In the genomic region with DNA sequence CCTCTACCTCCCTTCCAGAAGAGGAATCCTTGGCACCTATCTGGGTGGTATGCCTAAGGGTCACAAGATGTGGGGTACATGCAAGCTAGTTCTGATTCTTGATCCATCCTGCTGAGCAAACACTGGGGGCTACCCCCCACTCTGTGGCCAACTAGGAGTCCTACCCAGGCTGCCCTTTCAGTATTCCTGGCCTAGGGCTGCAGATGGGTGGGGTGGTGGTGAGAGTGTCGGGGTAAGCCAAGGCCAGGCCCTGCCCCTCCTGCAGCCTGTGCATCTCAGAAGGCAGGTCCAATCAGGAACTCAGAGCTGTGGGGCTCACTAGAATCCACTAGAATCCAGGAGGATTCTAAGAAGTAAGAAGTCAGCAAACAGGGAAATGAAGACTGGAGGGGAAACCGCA, we compare ENCODE assay signal across 23 cellular contexts. TPM values are rescaled to one million over a fixed set of nuclear protein-coding genes. Genes with fewer than 3 reads are reported as not detected.
A peak's percentile ranks its signal among the peaks of the same experiment; 100 is the strongest.
DNase-seq lines count a peak whose midpoint lies in the region; ATAC-seq and TF ChIP-seq lines count a peak whose summit lies in the region.
"Had no signal": no experiment of that assay in that cellular context is flagged by ENCODE, and none has a peak within 500 bp of the region (broad histone marks: within the 10 kb centered on the region; RNA-seq: fewer than 3 reads in every experiment).

No MANE protein-coding gene starts in this region.

- DNase-seq in CD4-positive, CD25-positive, alpha-beta regulatory T cell: no peak
- DNase-seq in Calu3 (no peak), superior temporal gyrus (ENCODE audit: extremely low spot score) (no peak)
- no peak for DNase-seq in effector memory CD8-positive, alpha-beta T cell
- DNase-seq: activated CD4-positive, CD25-positive, alpha-beta regulatory T cell treated with anti-CD3 and anti-CD28 coated beads, Interleukin-2, amount 50 U/mL, for 72 hours; activated effector memory CD4-positive, alpha-beta T cell treated with Interleukin-2 at 50 U/mL for 16 hours; EL; foreskin melanocyte; NCI-H2081 treated with DMSO at 0.1 percent for 48 hours; NCI-H510A; NK-92 treated with Interleukin-12 subunit alpha and Interleukin-12 subunit beta, amount 100 ng/mL, for 24 hours; occipital lobe; Peyer's patch; right cardiac atrium; stimulated activated CD4-positive, alpha-beta T cell treated with anti-CD3 and anti-CD28 coated beads, Interleukin-15, amount 100 ng/mL, for 24 hours; T1000 had no signal

- no peak for ATAC-seq in CD4-positive, CD25-positive, alpha-beta regulatory T cell (ENCODE audit: low read depth in 2 of 2)
- no peak for ATAC-seq in effector memory CD8-positive, alpha-beta T cell (replicated peaks)
- no peak for ATAC-seq in HG02571 (IDR thresholded peaks at IDR 0.05; ENCODE audit: unreplicated experiment)
- no peak for ATAC-seq in GM21360 (IDR thresholded peaks at IDR 0.05; ENCODE audit: unreplicated experiment)
- ATAC-seq: right cardiac atrium had no signal

- intact Hi-C loops in Calu3 (cut with micrococcal nuclease; ENCODE audit: unreplicated experiment): no loop called here

- CTCF ChIA-PET in Calu3 (lab: Charles Lee): no interaction called here

- H3K27me3 Mint-ChIP-seq in CD4-positive, CD25-positive, alpha-beta regulatory T cell: peaks cover 12% of the 10 kb centered on the region
- H3K27me3 Mint-ChIP-seq in Calu3 (ENCODE audit: unreplicated experiment): no peaks in the 10 kb centered on the region
- no peaks in the 10 kb centered on the region for H3K27me3 Mint-ChIP-seq in effector memory CD8-positive, alpha-beta T cell

- no peaks in the 10 kb centered on the region for H3K36me3 ChIP-seq in CD4-positive, CD25-positive, alpha-beta regulatory T cell (ENCODE audit: control insufficient read depth, insufficient read depth, low read length)

- H3K27ac ChIP-seq in CD4-positive, CD25-positive, alpha-beta regulatory T cell (ENCODE audit: insufficient read depth, low read length, poor library complexity, severe bottlenecking): peak overlapping the region; percentile 10
- peak overlapping the region in 12 of 21 experiments; percentile 22 to 93 (median 85) for H3K27ac ChIP-seq in skin epidermis
- H3K27ac ChIP-seq: adrenal gland had no signal

- H3K4me3 Mint-ChIP-seq in CD4-positive, CD25-positive, alpha-beta regulatory T cell: peak overlapping the region; percentile 9 to 59 (median 45)
- H3K4me3 Mint-ChIP-seq in Calu3 (ENCODE audit: low read depth, unreplicated experiment): no peak overlapping the region
- peak overlapping the region in 1 of 2 donors; percentile 44 for H3K4me3 Mint-ChIP-seq in effector memory CD8-positive, alpha-beta T cell

- peaks cover under 1% of the 10 kb centered on the region for H3K27me3 ChIP-seq in CD4-positive, CD25-positive, alpha-beta regulatory T cell (ENCODE audit: control insufficient read depth, insufficient read depth, low read length)
- H3K27me3 ChIP-seq: adrenal gland, hepatocyte, Peyer's patch had no signal

- H3K9me3 Mint-ChIP-seq in CD4-positive, CD25-positive, alpha-beta regulatory T cell: no peaks in the 10 kb centered on the region
- H3K9me3 Mint-ChIP-seq in Calu3 (ENCODE audit: low read depth, unreplicated experiment): no peaks in the 10 kb centered on the region
- H3K9me3 Mint-ChIP-seq in effector memory CD8-positive, alpha-beta T cell: no peaks in the 10 kb centered on the region

- H3K4me1 Mint-ChIP-seq in CD4-positive, CD25-positive, alpha-beta regulatory T cell: peaks cover 11 to 62% (median 41%) of the 10 kb centered on the region in 4 donors
- peaks cover 26% of the 10 kb centered on the region for H3K4me1 Mint-ChIP-seq in Calu3 (ENCODE audit: low read depth, unreplicated experiment)
- peaks cover 36 to 40% of the 10 kb centered on the region in 2 donors for H3K4me1 Mint-ChIP-seq in effector memory CD8-positive, alpha-beta T cell (ENCODE audit: low read depth in 2 of 2)

- peaks cover 47% of the 10 kb centered on the region for H3K4me1 ChIP-seq in CD4-positive, CD25-positive, alpha-beta regulatory T cell (ENCODE audit: control insufficient read depth, insufficient read depth, low read length, poor library complexity, severe bottlenecking)

- no peak overlapping the region for H3K4me3 ChIP-seq in CD4-positive, CD25-positive, alpha-beta regulatory T cell (ENCODE audit: low read depth, low read length)
- H3K4me3 ChIP-seq in skin epidermis: no peak overlapping the region
- H3K4me3 ChIP-seq: adrenal gland, hepatocyte, Peyer's patch had no signal

- no peaks in the 10 kb centered on the region for H3K9me3 ChIP-seq in CD4-positive, CD25-positive, alpha-beta regulatory T cell (ENCODE audit: control insufficient read depth in 2 of 2, low read length in 2 of 2)
- H3K9me3 ChIP-seq: adrenal gland, Peyer's patch had no signal

- H3K36me3 Mint-ChIP-seq in CD4-positive, CD25-positive, alpha-beta regulatory T cell: no peaks in the 10 kb centered on the region
- H3K36me3 Mint-ChIP-seq in Calu3 (ENCODE audit: insufficient read depth, unreplicated experiment): peaks cover 59% of the 10 kb centered on the region
- peaks cover 32% of the 10 kb centered on the region for H3K36me3 Mint-ChIP-seq in effector memory CD8-positive, alpha-beta T cell (ENCODE audit: insufficient read depth)

- no TSS peak for BruUV-seq in Calu3 (replicated peaks; lab: Mats Ljungman, UMichigan)

- no peak for TF ChIP-seq CTCF in Calu3 (IDR thresholded peaks at IDR 0.05; ENCODE audit: unreplicated experiment)

- H3K27ac Mint-ChIP-seq in CD4-positive, CD25-positive, alpha-beta regulatory T cell: peak overlapping the region; percentile 70 to 91 (median 85)
- H3K27ac Mint-ChIP-seq in Calu3 (ENCODE audit: unreplicated experiment): peak overlapping the region; percentile 70
- peak overlapping the region; percentile 70 to 75 for H3K27ac Mint-ChIP-seq in effector memory CD8-positive, alpha-beta T cell

RNA-seq across cellular contexts. Expression of gene SSH3, which starts 10.9 kb away (rescaled TPM):
- total RNA-seq in CD4-positive, CD25-positive, alpha-beta regulatory T cell: 24.4 TPM
- 1 to 10 TPM; 2.3 to 7.1 (median 3.1) TPM for polyA plus RNA-seq in CD4-positive, CD25-positive, alpha-beta regulatory T cell
- 73.0 and 84.3 TPM in 2 replicates for total RNA-seq in Calu3 (2022)

RNA-seq across cellular contexts. Expression of gene ANKRD13D, which starts 25.1 kb away (rescaled TPM):
- 158 TPM for total RNA-seq in CD4-positive, CD25-positive, alpha-beta regulatory T cell
- 10 to 100 TPM in 3 of 4 donors, 1 to 10 TPM in 1; 9.5 to 18.9 (median 12.6) TPM for polyA plus RNA-seq in CD4-positive, CD25-positive, alpha-beta regulatory T cell
- 50.8 and 58.5 TPM in 2 replicates for total RNA-seq in Calu3 (2022)

RNA-seq across cellular contexts. Expression of gene POLD4, which starts 39.1 kb away (rescaled TPM):
- 60.6 TPM for total RNA-seq in CD4-positive, CD25-positive, alpha-beta regulatory T cell
- 100 to 1,000 TPM; 103 to 127 (median 118) TPM for polyA plus RNA-seq in CD4-positive, CD25-positive, alpha-beta regulatory T cell
- 95.1 and 119 TPM in 2 replicates for total RNA-seq in Calu3 (2022)

RNA-seq across cellular contexts. Expression of gene GRK2, which starts 47.9 kb away (rescaled TPM):
- 295 TPM for total RNA-seq in CD4-positive, CD25-positive, alpha-beta regulatory T cell
- polyA plus RNA-seq in CD4-positive, CD25-positive, alpha-beta regulatory T cell: 10 to 100 TPM; 13.2 to 27.8 (median 19.3) TPM
- 69.8 and 71.3 TPM in 2 replicates for total RNA-seq in Calu3 (2022)

RNA-seq across cellular contexts. Expression of gene CLCF1, which starts 59.2 kb away (rescaled TPM):
- 3.0 TPM for total RNA-seq in CD4-positive, CD25-positive, alpha-beta regulatory T cell
- 1 to 10 TPM in 1 of 4 donors, under 1 TPM in 3; 0.10 to 1.3 (median 0.40) TPM for polyA plus RNA-seq in CD4-positive, CD25-positive, alpha-beta regulatory T cell
- 7.1 and 7.5 TPM in 2 replicates for total RNA-seq in Calu3 (2022)
- total RNA-seq: occipital lobe, SK-MEL-5, temporal lobe had no signal
